10 cellular contexts compared by ENCODE assay signal in the genomic region with DNA sequence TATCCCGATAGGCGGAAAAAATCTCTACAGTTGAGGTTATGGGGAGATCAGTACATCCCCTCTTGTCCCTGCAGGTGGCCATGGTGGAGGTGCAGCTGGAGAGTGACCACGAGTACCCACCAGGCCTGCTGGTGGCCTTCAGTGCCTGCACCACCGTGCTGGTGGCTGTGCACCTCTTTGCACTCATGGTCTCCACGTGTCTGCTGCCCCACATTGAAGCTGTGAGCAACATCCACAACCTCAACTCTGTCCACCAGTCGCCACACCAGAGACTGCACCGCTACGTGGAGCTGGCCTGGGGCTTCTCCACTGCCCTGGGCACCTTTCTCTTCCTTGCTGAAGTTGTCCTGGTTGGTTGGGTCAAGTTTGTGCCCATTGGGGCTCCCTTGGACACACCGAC. TPM values are rescaled to one million over a fixed set of nuclear protein-coding genes. Genes with fewer than 3 reads are reported as not detected.
DNase-seq lines count a peak whose midpoint lies in the region; ATAC-seq and TF ChIP-seq lines count a peak whose summit lies in the region.
"Had no signal": no experiment of that assay in that cellular context is flagged by ENCODE, and none has a peak within 500 bp of the region (broad histone marks: within the 10 kb centered on the region; RNA-seq: fewer than 3 reads in every experiment).

No MANE protein-coding gene starts in this region.

- H3K4me1 ChIP-seq in DND-41 (ENCODE audit: insufficient read depth, low read length) (peaks cover 29% of the 10 kb centered on the region), psoas muscle (peaks cover 25% of the 10 kb centered on the region)

- H3K27me3 ChIP-seq in DND-41 (ENCODE audit: insufficient read depth, low read length, poor library complexity) (no peaks in the 10 kb centered on the region), psoas muscle (ENCODE audit: insufficient read depth in 3 of 3, low read length in 2 of 3) (no peaks in the 10 kb centered on the region), WERI-Rb-1 (ENCODE audit: insufficient read depth, low read depth, severe bottlenecking) (no peaks in the 10 kb centered on the region)
- H3K27me3 ChIP-seq: ovary, SJSA1 had no signal

- H3K9ac ChIP-seq in DND-41 (ENCODE audit: low read depth, low read length): no peak overlapping the region

- no peaks in the 10 kb centered on the region for H4K20me1 ChIP-seq in DND-41 (ENCODE audit: insufficient read depth, low read length)

- H2AFZ ChIP-seq in DND-41 (ENCODE audit: low read depth, low read length): no peak overlapping the region

- no peak for TF ChIP-seq CTCF in DND-41 (IDR thresholded peaks at IDR 0.05; ENCODE audit: borderline replicate concordance, extremely low read depth, low read length, poor library complexity, severe bottlenecking)
- TF ChIP-seq CTCF in psoas muscle (IDR thresholded peaks at IDR 0.05): no peak
- TF ChIP-seq CTCF in WERI-Rb-1 (IDR thresholded peaks at IDR 0.05; ENCODE audit: low read depth, low read length): no peak

- peaks cover 6% of the 10 kb centered on the region for H3K79me2 ChIP-seq in DND-41 (ENCODE audit: insufficient read depth, low read length)

- intact Hi-C loops in psoas muscle (cut with DNase I): no loop called here

- H3K9me3 ChIP-seq in DND-41 (ENCODE audit: insufficient read depth, low read length, severe bottlenecking) (no peaks in the 10 kb centered on the region), KOPT-K1 (ENCODE audit: insufficient read depth, low read length, poor library complexity, severe bottlenecking) (no peaks in the 10 kb centered on the region), psoas muscle (no peaks in the 10 kb centered on the region), WERI-Rb-1 (ENCODE audit: severe bottlenecking) (no peaks in the 10 kb centered on the region)
- H3K9me3 ChIP-seq: ovary, SJSA1 had no signal

- no peak for DNase-seq in DND-41
- peak; percentile 51 for DNase-seq in ecto neural progenitor cell (ENCODE audit: low spot score)
- DNase-seq in psoas muscle: no peak
- no peak for DNase-seq in activated CD4-positive, alpha-beta T cell treated with anti-CD3 and anti-CD28 coated beads, Interleukin-2, amount 50 U/mL, for 48 hours
- no peak for DNase-seq in NCI-H187 (lab: John Stamatoyannopoulos, UW)
- no peak for DNase-seq in WERI-Rb-1

- no peak overlapping the region for H3K4me2 ChIP-seq in DND-41 (ENCODE audit: insufficient read depth, low read length)

- WGBS in psoas muscle, 3 donors: 80 to 86% (median 83%) methylated on average over 9 of the region's 9 CpGs

- no peak for ATAC-seq in DND-41 (ENCODE audit: insufficient read depth, low read depth)
- no peak for ATAC-seq in psoas muscle

- H3K4me3 ChIP-seq in DND-41 (ENCODE audit: low read depth in 1 of 2, low read length in 2 of 2) (no peak overlapping the region), psoas muscle (no peak overlapping the region), WERI-Rb-1 (ENCODE audit: low read depth, low read length) (no peak overlapping the region)
- H3K4me3 ChIP-seq: ovary, SJSA1 had no signal

- peaks cover 2% of the 10 kb centered on the region for H3K36me3 ChIP-seq in DND-41 (ENCODE audit: insufficient read depth, low read length)
- peaks cover 3% of the 10 kb centered on the region; the same call in 1 of the 2 replicates for H3K36me3 ChIP-seq in KOPT-K1 (ENCODE audit: insufficient read depth, low read length)
- no peaks in the 10 kb centered on the region for H3K36me3 ChIP-seq in psoas muscle (ENCODE audit: insufficient read depth in 1 of 2, low read depth in 1 of 2)
- no peaks in the 10 kb centered on the region for H3K36me3 ChIP-seq in WERI-Rb-1
- H3K36me3 ChIP-seq: ovary had no signal

- H3K27ac ChIP-seq in DND-41 (ENCODE audit: low read length) (peak overlapping the region; percentile 51), KOPT-K1 (ENCODE audit: low read depth, low read length, poor library complexity, severe bottlenecking) (peak overlapping the region; percentile 62), psoas muscle (peak overlapping the region; percentile 5), WERI-Rb-1 (no peak overlapping the region)
- H3K27ac ChIP-seq: SJSA1 had no signal

RNA-seq across cellular contexts. Expression of gene ORAI3, which starts 4.2 kb away (rescaled TPM):
- 1 to 10 TPM; 3.6 to 5.8 (median 5.5) TPM for total RNA-seq in psoas muscle
- 1 to 10 TPM; 3.5 to 6.0 (median 4.0) TPM for polyA plus RNA-seq in psoas muscle

RNA-seq across cellular contexts. Expression of gene SETD1A, which starts 4.4 kb away (rescaled TPM):
- 10 to 100 TPM; 13.3 to 19.0 (median 16.2) TPM for total RNA-seq in psoas muscle
- 10 to 100 TPM in 1 of 3 donors, 1 to 10 TPM in 2; 7.9 to 15.9 (median 9.4) TPM for polyA plus RNA-seq in psoas muscle

RNA-seq across cellular contexts. Expression of gene FBXL19, which starts 29.7 kb away (rescaled TPM):
- 1 to 10 TPM; 3.4 to 4.2 (median 4.1) TPM for total RNA-seq in psoas muscle
- polyA plus RNA-seq in psoas muscle: 1 to 10 TPM; 2.8 to 5.4 (median 2.8) TPM

RNA-seq across cellular contexts. Expression of gene HSD3B7, which starts 31.9 kb away (rescaled TPM):
- total RNA-seq in psoas muscle: 10 to 100 TPM in 1 of 4 donors, 1 to 10 TPM in 3; 3.2 to 12.8 (median 5.4) TPM
- polyA plus RNA-seq in psoas muscle: 1 to 10 TPM; 3.5 to 4.9 (median 4.1) TPM

RNA-seq across cellular contexts. Expression of gene CTF1, which starts 56.7 kb away (rescaled TPM):
- 10 to 100 TPM in 1 of 4 donors, 1 to 10 TPM in 3; 8.5 to 16.6 (median 9.4) TPM for total RNA-seq in psoas muscle
- 1 to 10 TPM; 4.9 to 5.5 (median 5.2) TPM for polyA plus RNA-seq in psoas muscle
- polyA plus RNA-seq: CD14-positive monocyte had no signal
